Comparison of ENCODE assay signal across 11 cellular contexts in the genomic region with DNA sequence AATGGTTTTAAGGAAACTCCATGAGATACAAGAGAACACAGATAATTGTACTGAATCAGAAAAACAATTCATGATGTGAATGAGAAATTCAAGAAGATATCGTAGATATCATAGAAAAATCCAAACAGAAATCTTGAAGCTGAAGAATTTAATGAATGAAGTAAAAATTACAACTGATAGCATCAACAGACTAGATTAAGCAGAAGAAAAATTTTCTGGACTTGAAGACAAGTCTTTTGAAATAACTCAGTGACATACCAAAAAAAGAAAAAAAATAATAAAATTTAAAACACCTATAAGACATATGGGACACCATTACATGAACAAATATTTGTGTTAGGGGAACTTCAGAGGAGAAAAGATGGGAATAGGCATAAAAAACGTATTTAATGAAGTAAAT.
"Had no signal": no experiment of that assay in that cellular context is flagged by ENCODE, and none has a peak within 500 bp of the region (broad histone marks: within the 10 kb centered on the region; RNA-seq: fewer than 3 reads in every experiment).

No MANE protein-coding gene starts in this region.

- H3K36me3 ChIP-seq: HAP-1 had no signal

- FAIRE-seq: H1, H54 had no signal

- H3K9me3 ChIP-seq: HAP-1 had no signal

- H3K4me2 ChIP-seq: GM23338 had no signal

- ATAC-seq: GM23338, HCT116 had no signal

- H3K27ac ChIP-seq: GM23248 had no signal

- DNase-seq: GM23248, GOT3, H7, H9, HCEC 1CT, HFFc6 had no signal

- H2AFZ ChIP-seq: GM23248, GM23338 had no signal

- H3K9ac ChIP-seq: GM23248 had no signal

- H3K4me3 ChIP-seq: GM23248, GM23338, HAP-1 had no signal
